In the genomic region with DNA sequence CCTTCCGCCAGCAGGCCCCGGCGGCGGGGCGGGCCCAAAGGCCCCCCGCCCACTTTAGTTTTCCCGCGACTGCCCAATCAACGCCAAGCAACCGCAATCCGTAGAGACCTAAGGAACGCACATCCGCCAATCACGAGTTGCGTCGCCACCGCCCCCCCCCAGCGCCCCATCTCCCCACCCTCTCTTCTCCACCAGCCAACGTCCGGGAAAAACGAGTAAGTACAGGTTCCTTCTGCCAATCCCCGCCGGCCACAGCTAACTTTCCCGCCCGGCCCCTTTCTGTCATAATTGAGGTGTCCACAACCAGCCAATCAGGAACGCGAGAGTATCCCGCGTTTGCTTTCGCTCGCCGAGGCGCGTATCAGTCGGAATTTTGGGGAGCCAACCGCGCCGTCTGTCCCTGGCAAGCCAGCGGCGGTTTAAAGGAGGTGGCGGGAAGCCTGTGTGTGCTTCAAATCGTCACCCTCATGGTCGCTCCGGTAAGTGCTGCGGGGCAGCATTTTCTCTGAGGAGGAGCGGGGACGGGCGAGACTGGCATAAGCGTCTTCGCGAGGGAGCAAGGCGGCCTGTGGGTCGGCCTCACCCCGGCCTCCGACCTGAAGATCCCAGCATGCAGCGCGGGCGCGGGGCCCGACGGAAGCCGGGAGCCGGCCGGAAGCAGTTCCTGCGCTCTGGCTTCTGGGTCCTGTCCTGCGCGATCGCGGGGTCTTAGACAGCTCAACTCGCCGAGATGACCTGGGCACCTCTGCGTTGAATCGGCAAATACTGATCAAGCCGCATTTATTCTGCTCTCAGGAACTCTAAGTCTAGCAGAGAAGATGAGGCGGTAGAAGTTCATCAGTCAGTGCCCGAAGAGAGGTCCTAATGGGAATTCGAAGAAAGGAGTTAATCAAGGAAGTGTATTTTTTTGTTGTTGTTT, we compare ENCODE assay signal across 8 cellular contexts. TPM values are rescaled to one million over a fixed set of nuclear protein-coding genes. Genes with fewer than 3 reads are reported as not detected.
DNase-seq lines count a peak whose midpoint lies in the region; ATAC-seq and TF ChIP-seq lines count a peak whose summit lies in the region.

A gene with protein sequence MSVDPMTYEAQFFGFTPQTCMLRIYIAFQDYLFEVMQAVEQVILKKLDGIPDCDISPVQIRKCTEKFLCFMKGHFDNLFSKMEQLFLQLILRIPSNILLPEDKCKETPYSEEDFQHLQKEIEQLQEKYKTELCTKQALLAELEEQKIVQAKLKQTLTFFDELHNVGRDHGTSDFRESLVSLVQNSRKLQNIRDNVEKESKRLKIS (plus strand): TSS at position 361 of the 919 bp plus-strand sequence. CDS start 2,297 bp downstream, outside the sequence.

- in situ Hi-C loops in Panc1 (cut with HindIII; ENCODE audit: low pct_unique_long_range_greater_than_20kb, low sequenced_read_pairs): no loop called here

- ATAC-seq in GM21723 (IDR thresholded peaks at IDR 0.05; ENCODE audit: unreplicated experiment): peak; percentile 78
- ATAC-seq in Panc1: peak; percentile 97
- ATAC-seq in activated T-cell treated with anti-CD3 and anti-CD28 coated beads, Interleukin-2, amount 50 U/mL, for 4 hours: peak; percentile 93 to 94

- H3K4me3 ChIP-seq in Panc1 (ENCODE audit: low read depth in 2 of 2, low read length in 2 of 2) (peak within 1 kb of the TSS; percentile 85 to 98), esophagus (ENCODE audit: low read depth in 1 of 2, low read length in 2 of 2) (peak within 1 kb of the TSS; percentile 78 to 93), muscle layer of colon (ENCODE audit: low read depth in 1 of 2, low read length in 2 of 2) (peak within 1 kb of the TSS; percentile 96)

- peak within 1 kb of the TSS; percentile 94 for H3K27ac ChIP-seq in Panc1 (ENCODE audit: low read length)
- H3K27ac ChIP-seq in esophagus (ENCODE audit: low read depth in 2 of 2, low read length in 1 of 2): peak within 1 kb of the TSS; percentile 98 to 100
- peak within 1 kb of the TSS; percentile 94 for H3K27ac ChIP-seq in muscle layer of colon (ENCODE audit: low read depth, low read length)

- peaks cover 48% of the 10 kb centered on the region for H3K4me1 Mint-ChIP-seq in activated T-cell treated with anti-CD3 and anti-CD28 coated beads, Interleukin-2, amount 50 U/mL, for 4 hours (ENCODE audit: low read depth)

- H3K27me3 Mint-ChIP-seq in activated T-cell treated with anti-CD3 and anti-CD28 coated beads, Interleukin-2, amount 50 U/mL, for 4 hours (ENCODE audit: low read depth): no peaks in the 10 kb centered on the region

- H3K27me3 ChIP-seq in Panc1 (ENCODE audit: control insufficient read depth, insufficient read depth, low read length) (no peaks in the 10 kb centered on the region), esophagus (ENCODE audit: control insufficient read depth in 1 of 2, insufficient read depth in 2 of 2, low read length in 2 of 2) (no peaks in the 10 kb centered on the region), muscle layer of colon (ENCODE audit: control insufficient read depth in 1 of 2, insufficient read depth in 2 of 2, low read length in 2 of 2) (no peaks in the 10 kb centered on the region)

- POLR2A ChIA-PET in Panc1 (lab: Charles Lee): interaction anchor here (0.7 kb wide), 4 partner anchors 7 to 963 kb away, joined by 3 read pairs; no protein-coding TSS in a partner anchor

- peaks cover 7% of the 10 kb centered on the region; the same call in 1 of the 2 replicates for H3K9me3 ChIP-seq in Panc1 (ENCODE audit: control insufficient read depth, insufficient read depth, low read depth, low read length)
- no peaks in the 10 kb centered on the region for H3K9me3 ChIP-seq in esophagus (ENCODE audit: control insufficient read depth in 2 of 2, insufficient read depth in 1 of 2, low read depth in 1 of 2, low read length in 1 of 2)
- H3K9me3 ChIP-seq in muscle layer of colon (ENCODE audit: low read length): no peaks in the 10 kb centered on the region

- WGBS in esophagus, 2 donors: 1% methylated on average over 76 to 77 of the region's 77 CpGs

- H3K36me3 Mint-ChIP-seq in activated T-cell treated with anti-CD3 and anti-CD28 coated beads, Interleukin-2, amount 50 U/mL, for 4 hours (ENCODE audit: insufficient read depth): peaks cover 36% of the 10 kb centered on the region

- peak within 1 kb of the TSS; percentile 97 for H3K9ac ChIP-seq in muscle layer of colon (ENCODE audit: low read length)

- CTCF ChIA-PET in Panc1 (lab: Charles Lee): no interaction called here

- peak within 1 kb of the TSS; percentile 96 for H3K4me3 Mint-ChIP-seq in activated T-cell treated with anti-CD3 and anti-CD28 coated beads, Interleukin-2, amount 50 U/mL, for 4 hours

- H3K36me3 ChIP-seq in Panc1 (ENCODE audit: control insufficient read depth, insufficient read depth, low read length) (peaks cover 17% of the 10 kb centered on the region), esophagus (ENCODE audit: control insufficient read depth in 2 of 2, insufficient read depth in 2 of 2, low read length in 1 of 2) (peaks cover 5 to 10% of the 10 kb centered on the region in 2 donors), muscle layer of colon (ENCODE audit: insufficient read depth, low read length) (peaks cover 28% of the 10 kb centered on the region)

- intact Hi-C loops in Panc1 (cut with micrococcal nuclease; ENCODE audit: unreplicated experiment): no loop called here

- peak; percentile 85 for DNase-seq in DMS153 treated with DMSO at 0.1 percent for 48 hours (lab: John Stamatoyannopoulos, UW; ENCODE audit: unreplicated experiment)
- peak; percentile 70 for DNase-seq in KG1 (lab: John Stamatoyannopoulos, UW)
- peak; percentile 87 for DNase-seq in Panc1 (ENCODE audit: low read depth, low spot score)
- DNase-seq in activated T-cell treated with anti-CD3 and anti-CD28 coated beads, Interleukin-2, amount 50 U/mL, for 4 hours: peak; percentile 96
- DNase-seq in stimulated activated CD8-positive, alpha-beta memory T cell treated with anti-CD3 and anti-CD28 coated beads, Interleukin-7, amount 100 ng/mL, for 24 hours (ENCODE audit: low read depth): peak; percentile 95

- TF ChIP-seq CTCF in Panc1 (IDR thresholded peaks at IDR 0.05): no peak

- H3K4me1 ChIP-seq in Panc1 (ENCODE audit: control insufficient read depth, insufficient read depth, low read length) (peaks cover 6% of the 10 kb centered on the region), esophagus (ENCODE audit: control insufficient read depth in 2 of 2, insufficient read depth in 2 of 2, low read length in 1 of 2) (no peaks in the 10 kb centered on the region), muscle layer of colon (ENCODE audit: insufficient read depth, low read length) (peaks cover 20% of the 10 kb centered on the region)

- no TSS peak for BruUV-seq in Panc1 (replicated peaks; lab: Mats Ljungman, UMichigan)

- no peaks in the 10 kb centered on the region for H3K9me3 Mint-ChIP-seq in activated T-cell treated with anti-CD3 and anti-CD28 coated beads, Interleukin-2, amount 50 U/mL, for 4 hours

RNA-seq across cellular contexts. Expression of the gene that starts here (rescaled TPM):
- 11.5 TPM for total RNA-seq in Panc1 (2021; ENCODE audit: unreplicated experiment)
- polyA plus RNA-seq in Panc1 (2012; ENCODE audit: insufficient read length): 6.0 TPM
- 10 to 100 TPM; 35.9 to 38.1 (median 37.2) TPM for total RNA-seq in activated T-cell treated with anti-CD3 and anti-CD28 coated beads, Interleukin-2, amount 50 U/mL, for 4 hours
- 10 to 100 TPM in 1 of 2 donors, 1 to 10 TPM in 1; 7.6 to 10.5 TPM for polyA plus RNA-seq in esophagus

Comparison
In these comparisons a context has a peak if more than half of its experiments do, and no peak if none do; other contexts are left out.
1. Peak in every context shown above with its lines: DNase-seq, ATAC-seq, H3K4me3 ChIP-seq and H3K27ac ChIP-seq.